ENCODE assay signal across 1 cellular context in genomic region chr6:12007915-12008286, GRCh38.
TF ChIP-seq lines count a peak whose summit lies in the region.

No MANE protein-coding gene starts in this region.

TF ChIP-seq in H1, 55 proteins besides CTCF, POLR2A, EP300 and RAD21:
- no peak for TF ChIP-seq CTBP2 (IDR thresholded peaks at IDR 0.05; ENCODE audit: borderline replicate concordance, insufficient read depth, insufficient read length, low read length)
- TF ChIP-seq KDM1A (IDR thresholded peaks at IDR 0.05; ENCODE audit: borderline replicate concordance, low read length): no peak
- TF ChIP-seq KDM5A (IDR thresholded peaks at IDR 0.05; ENCODE audit: low read length): no peak
- no peak for TF ChIP-seq MAX (IDR thresholded peaks at IDR 0.05)
- TF ChIP-seq RNF2 (IDR thresholded peaks at IDR 0.05; ENCODE audit: borderline replicate concordance, low read depth, low read length, missing control alignments, poor library complexity, severe bottlenecking): no peak
- TF ChIP-seq SP1 (IDR thresholded peaks at IDR 0.05; ENCODE audit: low read depth, low read length): no peak
- TF ChIP-seq CHD1 (IDR thresholded peaks at IDR 0.05; ENCODE audit: low read depth, low read length): no peak
- TF ChIP-seq EZH2 (IDR thresholded peaks at IDR 0.05; ENCODE audit: low read depth, low read length, severe bottlenecking): no peak
- TF ChIP-seq GABPA (IDR thresholded peaks at IDR 0.05; ENCODE audit: borderline replicate concordance, insufficient read depth, low read length): no peak
- no peak for TF ChIP-seq CREB1 (IDR thresholded peaks at IDR 0.05)
- no peak for TF ChIP-seq TEAD4 (IDR thresholded peaks at IDR 0.05; ENCODE audit: low read depth, low read length)
- TF ChIP-seq RFX5 (IDR thresholded peaks at IDR 0.05; ENCODE audit: borderline replicate concordance, low read depth, low read length): no peak
- no peak for TF ChIP-seq YY1 (IDR thresholded peaks at IDR 0.05; ENCODE audit: low read depth, low read length)
